11 cellular contexts compared by ENCODE assay signal in genomic region chr14:53924754-53925153, GRCh38. TPM values are rescaled to one million over a fixed set of nuclear protein-coding genes. Genes with fewer than 3 reads are reported as not detected.
A peak's percentile ranks its signal among the peaks of the same experiment; 100 is the strongest.
DNase-seq lines count a peak whose midpoint lies in the region; ATAC-seq, FAIRE-seq and TF ChIP-seq lines count a peak whose summit lies in the region.
"Had no signal": no experiment of that assay in that cellular context is flagged by ENCODE, and none has a peak within 500 bp of the region (broad histone marks: within the 10 kb centered on the region; RNA-seq: fewer than 3 reads in every experiment).

No MANE protein-coding gene starts in this region.

- no peak overlapping the region for H3K27ac ChIP-seq in HepG2 (ENCODE audit: extremely low read length, insufficient read depth, low read length)
- H3K27ac ChIP-seq: body of pancreas had no signal

- H3K4me3 ChIP-seq in bronchial epithelial cell (ENCODE audit: low read depth, low read length) (no peak overlapping the region), HepG2 (replicated peaks in 1 of 3; ENCODE audit: insufficient read depth in 1 of 3, low read depth in 2 of 3, low read length in 3 of 3) (no peak overlapping the region), HAP-1 (no peak overlapping the region)
- H3K4me3 ChIP-seq: body of pancreas had no signal

- no peaks in the 10 kb centered on the region for H3K79me2 ChIP-seq in HepG2 (ENCODE audit: insufficient read depth, low read length)

- no peak overlapping the region for H3K4me2 ChIP-seq in HepG2 (ENCODE audit: low read depth, low read length)

- TF ChIP-seq RAD21 in HepG2 (CRISPR knock-in tag; IDR thresholded peaks at IDR 0.05), result no peak

- H4K20me1 ChIP-seq in HepG2 (ENCODE audit: insufficient read depth, low read length), result no peaks in the 10 kb centered on the region

- FAIRE-seq in bronchial epithelial cell (lab: Jason Lieb, UNC), result peak; percentile 89
- FAIRE-seq in HepG2 (lab: Jason Lieb, UNC), result no peak

- no peaks in the 10 kb centered on the region for H3K36me3 ChIP-seq in bronchial epithelial cell (ENCODE audit: control insufficient read depth, insufficient read depth, low read length)
- H3K36me3 ChIP-seq in HepG2 (replicated peaks in 1 of 2; ENCODE audit: control insufficient read depth in 1 of 2, insufficient read depth in 2 of 2, low read length in 2 of 2), result no peaks in the 10 kb centered on the region
- H3K36me3 ChIP-seq in HAP-1 (replicated peaks), result no peaks in the 10 kb centered on the region

- intact Hi-C loops in HepG2 (cut with micrococcal nuclease; ENCODE audit: unreplicated experiment), result no loop called here

- TF ChIP-seq CTCF in bronchial epithelial cell (IDR thresholded peaks at IDR 0.05; ENCODE audit: insufficient read depth, low read length, severe bottlenecking) (no peak), HepG2 (CRISPR knock-in tag; IDR thresholded peaks at IDR 0.05) (no peak)

- no peak for TF ChIP-seq POLR2A in HepG2 (IDR thresholded peaks at IDR 0.05; ENCODE audit: insufficient read depth in 1 of 2, low read depth in 2 of 2, low read length in 2 of 2)

- H3K9me3 ChIP-seq in HepG2 (ENCODE audit: low read length), result no peaks in the 10 kb centered on the region
- no peaks in the 10 kb centered on the region for H3K9me3 ChIP-seq in HAP-1
- H3K9me3 ChIP-seq: body of pancreas had no signal

- DNase-seq in AG08395 (ENCODE audit: low spot score) (peak; percentile 63), HS-27A (ENCODE audit: low read depth) (peak; percentile 73), bronchial epithelial cell (ENCODE audit: low read depth) (peak; percentile 98), HepG2 (ENCODE audit: low spot score) (peak; percentile 37), HAP-1 (ENCODE audit: low spot score in 2 of 2) (no peak), SKM-1 treated with dmso at 0.1 percent for 144 hours (lab: John Stamatoyannopoulos, UW; ENCODE audit: unreplicated experiment) (no peak)
- DNase-seq: body of pancreas; CD4-positive, CD25-positive, alpha-beta regulatory T cell; T-helper 2 cell had no signal

- ATAC-seq in HepG2 (no peak), HG03135 (IDR thresholded peaks at IDR 0.05; ENCODE audit: unreplicated experiment) (no peak), HG02623 (IDR thresholded peaks at IDR 0.05; ENCODE audit: unreplicated experiment) (no peak)
- ATAC-seq: body of pancreas had no signal

- POLR2A ChIA-PET in HepG2 (lab: Yijun Ruan, JAX), result interaction anchor here (1.5 kb wide), 1 partner anchor 28 kb away, joined by 4 read pairs; no protein-coding TSS in a partner anchor

- peak overlapping the region; percentile 38 for H2AFZ ChIP-seq in HepG2 (ENCODE audit: low read length)

- WGBS in HepG2 (ENCODE audit: low lambda C conversion rate), result 42% methylated on average over 4 of the region's 4 CpGs

- in situ Hi-C loops in HepG2 (cut with HindIII; ENCODE audit: extremely low pct_ligation_motif_present, low pct_unique_long_range_greater_than_20kb), result no loop called here
- in situ Hi-C loops in HAP-1 (cut with MboI; ENCODE audit: low sequenced_read_pairs), result no loop called here

- TF ChIP-seq EP300 in HepG2 (IDR thresholded peaks at IDR 0.05; ENCODE audit: low read depth in 2 of 2, low read length in 2 of 2) (no peak), HepG2 (CRISPR knock-in tag; IDR thresholded peaks at IDR 0.05; ENCODE audit: borderline replicate concordance) (no peak)

- H3K27me3 ChIP-seq in bronchial epithelial cell (ENCODE audit: control insufficient read depth, insufficient read depth, low read length), result no peaks in the 10 kb centered on the region
- H3K27me3 ChIP-seq in HepG2 (ENCODE audit: control insufficient read depth in 1 of 2, insufficient read depth in 2 of 2, low read length in 2 of 2), result no peaks in the 10 kb centered on the region
- no peaks in the 10 kb centered on the region for H3K27me3 ChIP-seq in HAP-1 (ENCODE audit: low read depth)
- H3K27me3 ChIP-seq: body of pancreas had no signal

- CTCF ChIA-PET in HepG2 (lab: Yijun Ruan, JAX; ENCODE audit: low intra/inter-chr PET ratio, low total read pairs), result no interaction called here

- no TSS peak for BruUV-seq in HepG2 (replicated peaks; lab: Mats Ljungman, UMichigan)

- H3K9ac ChIP-seq in HepG2 (ENCODE audit: insufficient read depth, low read depth, low read length), result no peak overlapping the region

- H3K4me1 ChIP-seq in HepG2 (ENCODE audit: insufficient read depth, low read length), result peaks cover 43% of the 10 kb centered on the region
- H3K4me1 ChIP-seq in HAP-1, result peaks cover 15% of the 10 kb centered on the region; the same call in 1 of the 2 replicates
- H3K4me1 ChIP-seq: body of pancreas had no signal

TF ChIP-seq in HepG2, 621 proteins besides CTCF, POLR2A, EP300 and RAD21:
- TF ChIP-seq TIGD3 (CRISPR knock-in tag; IDR thresholded peaks at IDR 0.05; ENCODE audit: borderline replicate concordance) (no peak), ZNF572 (CRISPR knock-in tag; IDR thresholded peaks at IDR 0.05) (no peak), MAFK (conservative IDR thresholded peaks at IDR 0.05 in 1 of 2, IDR thresholded peaks at IDR 0.05 in 1 of 2; ENCODE audit: low read length in 2 of 2) (peak; percentile 25 to 29; a peak in 1 of 4 replicates)

RNA-seq across cellular contexts. Expression of gene BMP4, which starts 31.9 kb away (rescaled TPM):
- total RNA-seq in bronchial epithelial cell, result 0.13 and 0.53 TPM in 2 replicates
- 42.0 and 56.4 TPM in 2 replicates for total RNA-seq in HepG2 (2016; rRNA removed; fragmentation: Illumina TruSeq; extraction: Trizol)
- 35.6 and 35.9 TPM in 2 replicates for total RNA-seq in HepG2 (2016; cell fraction: cytosol; rRNA removed; fragmentation: Illumina TruSeq; extraction: Trizol; ENCODE audit: low read depth)
- 41.4 and 55.4 TPM in 2 replicates for total RNA-seq in HepG2 (2016; cell fraction: insoluble cytoplasmic fraction; rRNA removed; fragmentation: Illumina TruSeq; extraction: Trizol)
- total RNA-seq in HepG2 (2016; cell fraction: membrane; rRNA removed; fragmentation: Illumina TruSeq; extraction: Trizol), result 49.1 and 51.5 TPM in 2 replicates
- total RNA-seq in HepG2 (2016; cell fraction: nucleus; rRNA removed; fragmentation: Illumina TruSeq; extraction: Trizol), result 49.7 and 53.7 TPM in 2 replicates
- polyA plus RNA-seq in HepG2 (2011; rRNA removed), result 160 and 169 TPM in 2 replicates
- 138 and 170 TPM in 2 replicates for polyA plus RNA-seq in HepG2 (2011; cell fraction: cytosol; rRNA removed)
- polyA plus RNA-seq in HepG2 (2011; cell fraction: nucleus; rRNA removed), result 131 and 155 TPM in 2 replicates
- polyA plus RNA-seq in HepG2 (2012), result 107 and 149 TPM in 2 replicates
- 19.3 and 21.3 TPM in 2 replicates for polyA plus RNA-seq in HepG2 (2016; cell fraction: cytosol; fragmentation: Illumina TruSeq; extraction: Trizol; ENCODE audit: low read depth)
- 65.3 and 66.1 TPM in 2 replicates for polyA plus RNA-seq in HepG2 (2016; cell fraction: insoluble cytoplasmic fraction; fragmentation: Illumina TruSeq; extraction: Trizol; ENCODE audit: low read depth)
- polyA plus RNA-seq in HepG2 (2016; cell fraction: membrane; fragmentation: Illumina TruSeq; extraction: Trizol; ENCODE audit: low read depth), result 36.6 and 42.0 TPM in 2 replicates
- polyA plus RNA-seq in HepG2 (2016; cell fraction: nucleus; fragmentation: Illumina TruSeq; extraction: Trizol; ENCODE audit: insufficient read depth, low read depth), result 127 and 132 TPM in 2 replicates
- polyA minus RNA-seq in HepG2 (2011; rRNA and poly(A)+ RNA removed; ENCODE audit: low replicate concordance), result 184 TPM in 1 of 2 replicates, not detected in the other
- 61.4 and 78.3 TPM in 2 replicates for polyA minus RNA-seq in HepG2 (2011; cell fraction: cytosol; rRNA and poly(A)+ RNA removed)
- 94.6 and 96.1 TPM in 2 replicates for polyA minus RNA-seq in HepG2 (2011; cell fraction: nucleus; rRNA and poly(A)+ RNA removed)
- total RNA-seq: CD4-positive, CD25-positive, alpha-beta regulatory T cell had no signal

Comparison
In these comparisons a context has a peak if more than half of its experiments do, and no peak if none do; other contexts are left out.
1. DNase-seq: peak in AG08395 (single experiment), HS-27A (single experiment), bronchial epithelial cell (single experiment) and HepG2 (single experiment); none in HAP-1 (0 of 2) and SKM-1 treated with dmso at 0.1 percent for 144 hours (single experiment).
2. RNA of gene BMP4, which starts 31.9 kb away (total RNA-seq): 35.6 to 56.4 TPM in HepG2; 0.13 to 0.53 TPM in bronchial epithelial cell; every median in the first group is over 10 times any median in the second.